ENCODE assay signal across 9 cellular contexts in genomic region chr10:15715619-15716227, GRCh38. TPM values are rescaled to one million over a fixed set of nuclear protein-coding genes. Genes with fewer than 3 reads are reported as not detected.
DNase-seq lines count a peak whose midpoint lies in the region; ATAC-seq, FAIRE-seq and TF ChIP-seq lines count a peak whose summit lies in the region.
"Had no signal": no experiment of that assay in that cellular context is flagged by ENCODE, and none has a peak within 500 bp of the region (broad histone marks: within the 10 kb centered on the region; RNA-seq: fewer than 3 reads in every experiment).

No MANE protein-coding gene starts in this region.

- no peak overlapping the region for H3K9ac ChIP-seq in GM23248

- DNase-seq in GM23248 (peak; percentile 56), SW480 (ENCODE audit: low spot score) (peak; percentile 28), frontal cortex (ENCODE audit: low spot score in 2 of 2) (peak; percentile 26 to 27), thoracic aorta (ENCODE audit: low spot score) (no peak), glomerular visceral epithelial cell (ENCODE audit: extremely low spot score) (no peak)
- DNase-seq: activated CD8-positive, alpha-beta memory T cell treated with anti-CD3 and anti-CD28 coated beads for 24 hours; hippocampal formation had no signal

- H3K27ac ChIP-seq in GM23248 (no peak overlapping the region), thoracic aorta (peak overlapping the region; percentile 89 to 95)

- H2AFZ ChIP-seq in GM23248, result no peak overlapping the region

- peak; percentile 62 for TF ChIP-seq CTCF in thoracic aorta (IDR thresholded peaks at IDR 0.05)

- H3K9me3 ChIP-seq in GM23248 (ENCODE audit: low read depth) (no peaks in the 10 kb centered on the region), thoracic aorta (no peaks in the 10 kb centered on the region)

- H3K27me3 ChIP-seq in GM23248 (replicated peaks; ENCODE audit: insufficient read depth) (peaks cover 30% of the 10 kb centered on the region), thoracic aorta (replicated peaks; ENCODE audit: insufficient read depth) (no peaks in the 10 kb centered on the region)

- H3K36me3 ChIP-seq in GM23248 (ENCODE audit: low read depth) (no peaks in the 10 kb centered on the region), thoracic aorta (peaks cover 12% of the 10 kb centered on the region)

- no peak overlapping the region for H3K4me2 ChIP-seq in GM23248 (ENCODE audit: unreplicated experiment)

- ATAC-seq in thoracic aorta (ENCODE audit: insufficient number of reproducible peaks, low FRiP score, low read depth), result no peak
- no peak for ATAC-seq in GM19328 (IDR thresholded peaks at IDR 0.05; ENCODE audit: unreplicated experiment)
- ATAC-seq in HG02884 (IDR thresholded peaks at IDR 0.05; ENCODE audit: unreplicated experiment), result no peak

- WGBS in GM23248 (ENCODE audit: low coverage in 1 of 2, low lambda C conversion rate in 2 of 2, missing lambda C conversion rate in 2 of 2), 2 experiments, result 51 to 53% methylated on average over 5 of the region's 5 CpGs

- H3K4me1 ChIP-seq in GM23248 (ENCODE audit: insufficient read depth) (peaks cover 11% of the 10 kb centered on the region), thoracic aorta (ENCODE audit: control insufficient read depth in 1 of 2, low read depth in 2 of 2) (peaks cover 12 to 43% of the 10 kb centered on the region in 2 donors)

- in situ Hi-C loops in GM23248 (cut with MboI), result loop anchor here (10.0 kb wide), 1 partner anchor 131 kb away; no protein-coding TSS in a partner anchor

- H4K20me1 ChIP-seq in GM23248 (ENCODE audit: insufficient read depth), result no peaks in the 10 kb centered on the region

- no peak for FAIRE-seq in frontal cortex (lab: Jason Lieb, UNC)

- no peaks in the 10 kb centered on the region for H3K9me2 ChIP-seq in GM23248 (ENCODE audit: insufficient read depth)

- 0 out of 2 replicates have a peak, but pooled peaks cover 10% of the 10 kb centered on the region for H3F3A ChIP-seq in GM23248 (ENCODE audit: insufficient read depth)

- no peak overlapping the region for H3K4me3 ChIP-seq in GM23248
- peak overlapping the region; percentile 71 for H3K4me3 ChIP-seq in thoracic aorta

- no peaks in the 10 kb centered on the region for H3K79me2 ChIP-seq in GM23248 (ENCODE audit: insufficient read depth)

RNA-seq across cellular contexts. Expression of gene ITGA8, which starts 4.0 kb away (rescaled TPM):
- total RNA-seq in GM23248 (2014; rRNA removed; shearing (Covaris generic)), result 0.32 TPM in 1 of 2 replicates, not detected in the other
- polyA plus RNA-seq in GM23248 (2016; fragmentation: Nextera tagmentation; extraction: Ambion mirVana), result 0.23 TPM in 1 of 2 replicates, not detected in the other
- 3.7 TPM for total RNA-seq in frontal cortex
- total RNA-seq in thoracic aorta, result 1,000 to 10,000 TPM; 1,137 to 1,173 TPM

Comparison
In these comparisons a context has a peak if more than half of its experiments do, and no peak if none do; other contexts are left out.
1. DNase-seq: peak in GM23248 (single experiment), SW480 (single experiment) and frontal cortex (2 of 2); none in thoracic aorta (single experiment) and glomerular visceral epithelial cell (single experiment).
2. RNA of gene ITGA8, which starts 4.0 kb away (total RNA-seq): 1,137 to 1,173 TPM in thoracic aorta; 3.7 TPM in frontal cortex (single experiment) and 0.32 TPM in GM23248; every median in the first group is over 100 times any median in the second.